10 cellular contexts compared by ENCODE assay signal in genomic region chr15:73951591-73951990, GRCh38. TPM values are rescaled to one million over a fixed set of nuclear protein-coding genes. Genes with fewer than 3 reads are reported as not detected.
A peak's percentile ranks its signal among the peaks of the same experiment; 100 is the strongest.
DNase-seq lines count a peak whose midpoint lies in the region; ATAC-seq and TF ChIP-seq lines count a peak whose summit lies in the region.
"Had no signal": no experiment of that assay in that cellular context is flagged by ENCODE, and none has a peak within 500 bp of the region (broad histone marks: within the 10 kb centered on the region; RNA-seq: fewer than 3 reads in every experiment).

No MANE protein-coding gene starts in this region.

- H3K4me3 ChIP-seq in endocrine pancreas (ENCODE audit: control insufficient read depth, insufficient read depth, low read length) (no peak overlapping the region), tibial artery (no peak overlapping the region)

- no peaks in the 10 kb centered on the region for H3K36me3 ChIP-seq in endocrine pancreas (ENCODE audit: control insufficient read depth, insufficient read depth, low read length)
- peaks cover 17 to 33% (median 32%) of the 10 kb centered on the region in 3 donors for H3K36me3 ChIP-seq in tibial artery

- H3K27me3 ChIP-seq in endocrine pancreas (ENCODE audit: control insufficient read depth, insufficient read depth, low read length) = no peaks in the 10 kb centered on the region
- H3K27me3 ChIP-seq in tibial artery = no peaks in the 10 kb centered on the region

- H3K4me1 Mint-ChIP-seq in naive thymus-derived CD8-positive, alpha-beta T cell = peaks cover 4 to 12% (median 5%) of the 10 kb centered on the region in 4 donors

- no peak for ATAC-seq in naive thymus-derived CD8-positive, alpha-beta T cell
- ATAC-seq in HG03159 (IDR thresholded peaks at IDR 0.05; ENCODE audit: unreplicated experiment) (no peak), HG03139 (IDR thresholded peaks at IDR 0.05; ENCODE audit: unreplicated experiment) (no peak), GM21447 (IDR thresholded peaks at IDR 0.05; ENCODE audit: unreplicated experiment) (no peak)

- H3K27ac ChIP-seq in RWPE1 (peak overlapping the region; percentile 38), tibial artery (peak overlapping the region; percentile 95 to 97)

- H3K9me3 ChIP-seq in endocrine pancreas (ENCODE audit: control insufficient read depth, low read length) = no peaks in the 10 kb centered on the region
- no peaks in the 10 kb centered on the region for H3K9me3 ChIP-seq in tibial artery

- CTCF ChIA-PET in RWPE1 (lab: Yijun Ruan, JAX) = interaction anchor here (0.6 to 2.3 kb wide), 12 partner anchors 8 to 370 kb away, joined by 3 to 6 read pairs (median 3); no protein-coding TSS in a partner anchor

- H3K9me3 Mint-ChIP-seq in naive thymus-derived CD8-positive, alpha-beta T cell = no peaks in the 10 kb centered on the region
- H3K9me3 Mint-ChIP-seq: activated T-cell treated with anti-CD3 and anti-CD28 coated beads, Interleukin-2, amount 50 U/mL, for 72 hours had no signal

- peak overlapping the region; percentile 43 for H3K9ac ChIP-seq in endocrine pancreas (ENCODE audit: control insufficient read depth, insufficient read depth, low read length)

- DNase-seq in RWPE1 (ENCODE audit: low spot score) (no peak), tibial artery (no peak), AML-193 (lab: John Stamatoyannopoulos, UW) (no peak)
- DNase-seq in naive thymus-derived CD8-positive, alpha-beta T cell = no peak

- H3K4me1 ChIP-seq in endocrine pancreas (ENCODE audit: control insufficient read depth, insufficient read depth, low read length) (no peaks in the 10 kb centered on the region), tibial artery (peaks cover 15 to 46% (median 31%) of the 10 kb centered on the region in 4 donors)

- no peaks in the 10 kb centered on the region for H3K36me3 Mint-ChIP-seq in naive thymus-derived CD8-positive, alpha-beta T cell

- H3K27ac Mint-ChIP-seq in naive thymus-derived CD8-positive, alpha-beta T cell = peak overlapping the region in 6 of 10 donors; percentile 69 to 97 (median 92)
- H3K27ac Mint-ChIP-seq: progenitor cell of endocrine pancreas had no signal

- POLR2A ChIA-PET in RWPE1 (lab: Yijun Ruan, JAX; ENCODE audit: low non-redundant PET) = no interaction called here
- POLR2A ChIA-PET in naive thymus-derived CD8-positive, alpha-beta T cell (lab: Charles Lee) = interaction anchor here (0.6 to 2.3 kb wide), 4 partner anchors 9 to 366 kb away, joined by 3 to 14 read pairs (median 8); no protein-coding TSS in a partner anchor

- intact Hi-C loops in tibial artery (cut with DNase I; ENCODE audit: low total_unique reads) = no loop called here

- H3K27me3 Mint-ChIP-seq in naive thymus-derived CD8-positive, alpha-beta T cell = no peaks in the 10 kb centered on the region
- H3K27me3 Mint-ChIP-seq: progenitor cell of endocrine pancreas had no signal

- TF ChIP-seq CTCF in RWPE1 (conservative IDR thresholded peaks at IDR 0.05; ENCODE audit: low read depth) = no peak
- no peak for TF ChIP-seq CTCF in tibial artery (IDR thresholded peaks at IDR 0.05)

- no peak overlapping the region for H3K4me3 Mint-ChIP-seq in naive thymus-derived CD8-positive, alpha-beta T cell
- H3K4me3 Mint-ChIP-seq: activated T-cell treated with anti-CD3 and anti-CD28 coated beads, Interleukin-2, amount 50 U/mL, for 72 hours had no signal

RNA-seq across cellular contexts. Expression of gene LOXL1, which starts 25.3 kb away (rescaled TPM):
- total RNA-seq in naive thymus-derived CD8-positive, alpha-beta T cell = 1 to 10 TPM in 1 of 2 experiments, under 1 TPM in 1; 0.80 to 1.9 TPM
- polyA plus RNA-seq in naive thymus-derived CD8-positive, alpha-beta T cell = 1 to 10 TPM; 1.2 to 2.0 (median 1.3) TPM

RNA-seq across cellular contexts. Expression of gene STOML1, which starts 40.5 kb away (rescaled TPM):
- total RNA-seq in naive thymus-derived CD8-positive, alpha-beta T cell = 10 to 100 TPM; 10.4 to 10.8 TPM
- polyA plus RNA-seq in naive thymus-derived CD8-positive, alpha-beta T cell = 10 to 100 TPM in 2 of 3 donors, 1 to 10 TPM in 1; 9.6 to 15.6 (median 12.6) TPM

RNA-seq across cellular contexts. Expression of gene PML, which starts 42.9 kb away (rescaled TPM):
- total RNA-seq in naive thymus-derived CD8-positive, alpha-beta T cell = 10 to 100 TPM; 53.1 to 57.9 TPM
- polyA plus RNA-seq in naive thymus-derived CD8-positive, alpha-beta T cell = 10 to 100 TPM; 12.2 to 26.9 (median 19.7) TPM
